11 cellular contexts compared by ENCODE assay signal in the genomic region with DNA sequence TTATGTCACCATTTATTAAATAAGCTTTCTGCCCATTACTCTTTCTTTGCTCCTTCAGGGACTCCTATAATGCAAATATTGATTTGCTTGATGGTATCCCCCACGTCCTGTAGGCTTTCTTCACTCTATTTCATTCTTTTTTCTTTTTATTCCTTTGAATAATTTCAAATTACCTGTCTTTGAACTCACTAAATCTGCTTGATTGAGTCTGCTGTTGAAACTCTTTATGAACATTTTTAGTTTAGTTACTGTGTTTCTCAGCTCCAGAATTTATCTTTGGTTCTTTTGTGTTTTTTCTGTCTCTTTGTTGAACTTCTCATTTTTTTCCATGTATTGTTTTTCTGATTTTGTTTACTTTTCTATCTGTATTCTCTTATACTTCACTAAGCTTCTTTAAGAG.
"Had no signal": no experiment of that assay in that cellular context is flagged by ENCODE, and none has a peak within 500 bp of the region (broad histone marks: within the 10 kb centered on the region; RNA-seq: fewer than 3 reads in every experiment).

No MANE protein-coding gene starts in this region.

- H2AFZ ChIP-seq: GM23248, GM23338 had no signal

- H3K4me2 ChIP-seq: GM23338 had no signal

- H3K36me3 ChIP-seq: HAP-1 had no signal

- ATAC-seq: GM23338, HCT116 had no signal

- FAIRE-seq: H1, H54 had no signal

- H3K9ac ChIP-seq: GM23248 had no signal

- H3K27ac ChIP-seq: GM23248 had no signal

- H3K4me3 ChIP-seq: GM23248, GM23338, HAP-1 had no signal

- H3K9me3 ChIP-seq: HAP-1 had no signal

- H3K4me1 ChIP-seq: HAP-1 had no signal

- DNase-seq: GM23248, GOT3, H7, H9, HCEC 1CT, HFFc6 had no signal
